ENCODE assay signal across 9 cellular contexts in genomic region chr9:2727966-2728613, GRCh38.
DNase-seq lines count a peak whose midpoint lies in the region; ATAC-seq, FAIRE-seq and TF ChIP-seq lines count a peak whose summit lies in the region.
"Had no signal": no experiment of that assay in that cellular context is flagged by ENCODE, and none has a peak within 500 bp of the region (broad histone marks: within the 10 kb centered on the region; RNA-seq: fewer than 3 reads in every experiment).

No MANE protein-coding gene starts in this region.

- H3K9me3 Mint-ChIP-seq in stimulated activated naive B cell treated with anti-CD40 and anti-IgM and Interleukin-4, amounts not matched to agents 10 μg/mL and 1 μg/mL and 100 μg/mL, for 72 hours, result no peaks in the 10 kb centered on the region

- no CpG with 5 or more reads among the region's 5 CpGs for WGBS in iPS DF 6.9 (ENCODE audit: insufficient coverage, insufficient read length)

- peak; percentile 87 for FAIRE-seq in GM19239 (lab: Jason Lieb, UNC)

- no peaks in the 10 kb centered on the region for H3K9me3 ChIP-seq in iPS DF 6.9 (ENCODE audit: control insufficient read depth, insufficient read depth, low read length)

- peaks cover 25% of the 10 kb centered on the region in 2 donors for H3K36me3 Mint-ChIP-seq in stimulated activated naive B cell treated with anti-CD40 and anti-IgM and Interleukin-4, amounts not matched to agents 10 μg/mL and 1 μg/mL and 100 μg/mL, for 72 hours

- DNase-seq in COR-L47 (lab: John Stamatoyannopoulos, UW), result peak; percentile 68
- no peak for DNase-seq in GM19239 (ENCODE audit: insufficient read length, low spot score)
- peak; percentile 45 for DNase-seq in NCI-H2227 (lab: John Stamatoyannopoulos, UW; ENCODE audit: unreplicated experiment)
- DNase-seq in amniotic epithelial cell (ENCODE audit: low read depth), result peak; percentile 79
- peak; percentile 7 for DNase-seq in iPS DF 6.9 (ENCODE audit: low read depth, low spot score)
- peak; percentile 30 for DNase-seq in stimulated activated naive B cell treated with anti-CD40 and anti-IgM and Interleukin-4, amounts not matched to agents 10 μg/mL and 1 μg/mL and 100 μg/mL, for 72 hours
- no peak for DNase-seq in RWPE1 (ENCODE audit: low spot score)

- peaks cover 3 to 21% of the 10 kb centered on the region in 2 donors for H3K4me1 Mint-ChIP-seq in stimulated activated naive B cell treated with anti-CD40 and anti-IgM and Interleukin-4, amounts not matched to agents 10 μg/mL and 1 μg/mL and 100 μg/mL, for 72 hours

- H3K4me3 ChIP-seq in iPS DF 6.9 (ENCODE audit: low read length), result no peak overlapping the region
- H3K4me3 ChIP-seq: SK-N-MC had no signal

- H3K27me3 ChIP-seq in iPS DF 6.9 (ENCODE audit: control insufficient read depth, insufficient read depth, low read length), result no peaks in the 10 kb centered on the region

- no peaks in the 10 kb centered on the region for H3K27me3 Mint-ChIP-seq in stimulated activated naive B cell treated with anti-CD40 and anti-IgM and Interleukin-4, amounts not matched to agents 10 μg/mL and 1 μg/mL and 100 μg/mL, for 72 hours

- no peaks in the 10 kb centered on the region for H3K36me3 ChIP-seq in iPS DF 6.9 (ENCODE audit: control insufficient read depth, insufficient read depth, low read length)

- no peak overlapping the region for H3K27ac Mint-ChIP-seq in stimulated activated naive B cell treated with anti-CD40 and anti-IgM and Interleukin-4, amounts not matched to agents 10 μg/mL and 1 μg/mL and 100 μg/mL, for 72 hours

- TF ChIP-seq CTCF in RWPE1 (conservative IDR thresholded peaks at IDR 0.05; ENCODE audit: low read depth), result no peak; the same call in 1 of the 2 replicates

- CTCF ChIA-PET in RWPE1 (lab: Yijun Ruan, JAX), result no interaction called here

- POLR2A ChIA-PET in RWPE1 (lab: Yijun Ruan, JAX; ENCODE audit: low non-redundant PET), result no interaction called here

- no peaks in the 10 kb centered on the region for H3K4me1 ChIP-seq in iPS DF 6.9 (ENCODE audit: control insufficient read depth, insufficient read depth, low read length)

- ATAC-seq in HG03135 (IDR thresholded peaks at IDR 0.05; ENCODE audit: unreplicated experiment), result peak; percentile 76
- ATAC-seq in stimulated activated naive B cell treated with anti-CD40 and anti-IgM and Interleukin-4, amounts not matched to agents 10 μg/mL and 1 μg/mL and 100 μg/mL, for 72 hours (replicated peaks), result peak; percentile 90 to 92

- H3K27ac ChIP-seq in iPS DF 6.9 (ENCODE audit: low read length) (no peak overlapping the region), RWPE1 (no peak overlapping the region)
- H3K27ac ChIP-seq: SK-N-MC had no signal

- peak overlapping the region; percentile 13 to 61 for H3K4me3 Mint-ChIP-seq in stimulated activated naive B cell treated with anti-CD40 and anti-IgM and Interleukin-4, amounts not matched to agents 10 μg/mL and 1 μg/mL and 100 μg/mL, for 72 hours

Comparison
In these comparisons a context has a peak if more than half of its experiments do, and no peak if none do; other contexts are left out.
1. DNase-seq: peak in COR-L47 (single experiment), NCI-H2227 (single experiment), amniotic epithelial cell (single experiment), iPS DF 6.9 (single experiment) and stimulated activated naive B cell treated with anti-CD40 and anti-IgM and Interleukin-4, amounts not matched to agents 10 μg/mL and 1 μg/mL and 100 μg/mL, for 72 hours (single experiment); none in GM19239 (single experiment) and RWPE1 (single experiment).